ENCODE assay signal across 8 cellular contexts in genomic region chr10:131310054-131310903, GRCh38. TPM values are rescaled to one million over a fixed set of nuclear protein-coding genes. Genes with fewer than 3 reads are reported as not detected.
DNase-seq lines count a peak whose midpoint lies in the region; ATAC-seq and TF ChIP-seq lines count a peak whose summit lies in the region.
"Had no signal": no experiment of that assay in that cellular context is flagged by ENCODE, and none has a peak within 500 bp of the region (broad histone marks: within the 10 kb centered on the region; RNA-seq: fewer than 3 reads in every experiment).

No MANE protein-coding gene starts in this region.

- H2AK5ac ChIP-seq in IMR-90 (ENCODE audit: low read depth, low read length), result no peak overlapping the region

- H3K27me3 ChIP-seq in IMR-90 (ENCODE audit: control insufficient read depth, insufficient read depth, low read length), result no peaks in the 10 kb centered on the region
- no peaks in the 10 kb centered on the region for H3K27me3 ChIP-seq in naive thymus-derived CD4-positive, alpha-beta T cell (ENCODE audit: control insufficient read depth in 2 of 2, insufficient read depth in 2 of 2, low read length in 2 of 2)

- H3K4me3 ChIP-seq in IMR-90 (ENCODE audit: insufficient read depth, low read depth, low read length), result no peak overlapping the region
- no peak overlapping the region for H3K4me3 ChIP-seq in astrocyte of the spinal cord (ENCODE audit: low read depth, low read length)
- H3K4me3 ChIP-seq in naive thymus-derived CD4-positive, alpha-beta T cell (ENCODE audit: low read length), result no peak overlapping the region

- H3K27ac ChIP-seq in IMR-90 (ENCODE audit: insufficient read depth, low read length), result no peak overlapping the region
- H3K27ac ChIP-seq in naive thymus-derived CD4-positive, alpha-beta T cell (ENCODE audit: low read depth, low read length), result no peak overlapping the region

- no peak overlapping the region for H3K23ac ChIP-seq in IMR-90 (ENCODE audit: low read depth, low read length)

- H2AK9ac ChIP-seq in IMR-90 (replicated peaks; ENCODE audit: low read depth, low read length, poor library complexity), result no peak overlapping the region

- no peak overlapping the region for H4K8ac ChIP-seq in IMR-90 (ENCODE audit: low read depth in 2 of 2, low read length in 2 of 2)

- no peak overlapping the region for H3K4ac ChIP-seq in IMR-90 (ENCODE audit: low read depth, low read length)

- H4K20me1 ChIP-seq in IMR-90 (ENCODE audit: insufficient read depth, low read length), result no peaks in the 10 kb centered on the region

- no peaks in the 10 kb centered on the region for H3K36me3 Mint-ChIP-seq in naive thymus-derived CD4-positive, alpha-beta T cell

- BruUV-seq in IMR-90 (replicated peaks; lab: Mats Ljungman, UMichigan), result no TSS peak

- POLR2A ChIA-PET in IMR-90 (lab: Charles Lee; ENCODE audit: unreplicated experiment), result no interaction called here
- POLR2A ChIA-PET in naive thymus-derived CD4-positive, alpha-beta T cell (lab: Charles Lee), result no interaction called here

- H2BK15ac ChIP-seq in IMR-90 (ENCODE audit: low read depth, low read length), result no peak overlapping the region

- H3K79me1 ChIP-seq in IMR-90 (ENCODE audit: low read depth in 1 of 2, low read length in 2 of 2), result no peaks in the 10 kb centered on the region

- H3K9ac ChIP-seq in IMR-90 (ENCODE audit: low read depth, low read length), result no peak overlapping the region

- H3K4me1 ChIP-seq in IMR-90 (ENCODE audit: control insufficient read depth, insufficient read depth, low read length), result no peaks in the 10 kb centered on the region
- H3K4me1 ChIP-seq in naive thymus-derived CD4-positive, alpha-beta T cell (ENCODE audit: control insufficient read depth in 2 of 2, insufficient read depth in 2 of 2, low read length in 2 of 2), result peaks cover 0 to 4% of the 10 kb centered on the region in 2 donors

- H3K27ac Mint-ChIP-seq in naive thymus-derived CD4-positive, alpha-beta T cell, result no peak overlapping the region

- 9% methylated on average over 3 of the region's 13 CpGs; no CpG with 5 or more reads in 1 of the 2 experiments for WGBS in IMR-90 (ENCODE audit: extremely low coverage in 2 of 2, insufficient read length in 1 of 2), 2 experiments

- no peak for TF ChIP-seq RAD21 in IMR-90 (IDR thresholded peaks at IDR 0.05; ENCODE audit: low read length)

- H2BK5ac ChIP-seq in IMR-90 (ENCODE audit: low read depth, low read length, poor library complexity, severe bottlenecking), result no peak overlapping the region

- no peak overlapping the region for H3K56ac ChIP-seq in IMR-90 (ENCODE audit: extremely low read depth, insufficient read depth, low read length)

- no peak overlapping the region for H3K14ac ChIP-seq in IMR-90 (replicated peaks; ENCODE audit: low read depth, low read length)

- dilution Hi-C loops in IMR-90 (cut with HindIII; ENCODE audit: low sequenced_read_pairs, unreplicated experiment), result no loop called here

- peak overlapping the region; percentile 14 to 76 (median 54) for H3K4me3 Mint-ChIP-seq in naive thymus-derived CD4-positive, alpha-beta T cell

- no peaks in the 10 kb centered on the region for H3K36me3 ChIP-seq in IMR-90 (ENCODE audit: control insufficient read depth, insufficient read depth, low read length)
- H3K36me3 ChIP-seq in naive thymus-derived CD4-positive, alpha-beta T cell (ENCODE audit: control insufficient read depth in 2 of 3, insufficient read depth in 3 of 3, low read length in 3 of 3), result no peaks in the 10 kb centered on the region

- no peak overlapping the region for H2BK20ac ChIP-seq in IMR-90 (ENCODE audit: low read depth, low read length)

- no peak overlapping the region for H3K18ac ChIP-seq in IMR-90 (ENCODE audit: low read depth, low read length)

- H3K27me3 Mint-ChIP-seq in naive thymus-derived CD4-positive, alpha-beta T cell, result peaks cover 11 to 64% (median 55%) of the 10 kb centered on the region in 5 donors

- peaks cover 0 to 5% (median 0%) of the 10 kb centered on the region in 11 donors for H3K9me3 Mint-ChIP-seq in naive thymus-derived CD4-positive, alpha-beta T cell

- H2AFZ ChIP-seq in IMR-90 (replicated peaks; ENCODE audit: low read length, poor library complexity), result no peak overlapping the region

- no peak for TF ChIP-seq POLR2A in IMR-90 (IDR thresholded peaks at IDR 0.05; ENCODE audit: low read depth, low read length)

- no peak overlapping the region for H4K5ac ChIP-seq in IMR-90 (ENCODE audit: low read depth, low read length)

- intact Hi-C loops in IMR-90 (cut with micrococcal nuclease) (no loop called here), cardiac septum (cut with DNase I) (no loop called here)
- intact Hi-C loops in naive thymus-derived CD4-positive, alpha-beta T cell (cut with micrococcal nuclease), result loop anchor here in 1 of 2 donors (10.0 kb wide), 1 partner anchor 215 kb away; no protein-coding TSS in a partner anchor

- in situ Hi-C loops in IMR-90 (cut with MboI; ENCODE audit: low sequenced_read_pairs) (no loop called here), astrocyte of the spinal cord (cut with HindIII; ENCODE audit: low sequenced_read_pairs) (no loop called here)

- CTCF ChIA-PET in IMR-90 (lab: Yijun Ruan, JAX), result no interaction called here
- CTCF ChIA-PET in naive thymus-derived CD4-positive, alpha-beta T cell (lab: Charles Lee), result no interaction called here

- 0 out of 2 replicates have a peak, but pooled peaks have one; percentile 13 for TF ChIP-seq CTCF in IMR-90 (conservative IDR thresholded peaks at IDR 0.05; ENCODE audit: low read depth, low read length)
- TF ChIP-seq CTCF in astrocyte of the spinal cord (IDR thresholded peaks at IDR 0.05; ENCODE audit: low read depth, low read length), result peak; percentile 30

- H4K91ac ChIP-seq in IMR-90 (ENCODE audit: insufficient read depth, low read depth, low read length), result no peak overlapping the region

- no peak overlapping the region for H2BK120ac ChIP-seq in IMR-90 (ENCODE audit: low read depth, low read length)

- no peak overlapping the region for H3K4me2 ChIP-seq in IMR-90 (ENCODE audit: low read depth, low read length)

- DNase-seq in DMS114 treated with DMSO at 0.1 percent for 48 hours (lab: John Stamatoyannopoulos, UW; ENCODE audit: unreplicated experiment), result peak; percentile 27
- no peak for DNase-seq in IMR-90
- DNase-seq in astrocyte of the spinal cord (ENCODE audit: low read depth, low spot score), result no peak
- no peak for DNase-seq in naive thymus-derived CD4-positive, alpha-beta T cell
- DNase-seq in DMS 273 treated with DMSO at 0.1 percent for 48 hours (lab: John Stamatoyannopoulos, UW), result no peak
- no peak for DNase-seq in cardiac septum (ENCODE audit: low spot score)

- peaks cover 1 to 16% (median 10%) of the 10 kb centered on the region in 7 donors for H3K4me1 Mint-ChIP-seq in naive thymus-derived CD4-positive, alpha-beta T cell

- no peak for ATAC-seq in IMR-90 (ENCODE audit: low read depth)
- no peak for ATAC-seq in naive thymus-derived CD4-positive, alpha-beta T cell
- no peak for ATAC-seq in HG02798 (IDR thresholded peaks at IDR 0.05; ENCODE audit: poor library complexity, unreplicated experiment)

- H3K9me1 ChIP-seq in IMR-90 (ENCODE audit: insufficient read depth, low read length), result no peaks in the 10 kb centered on the region

- peaks cover 13% of the 10 kb centered on the region for H3K9me3 ChIP-seq in IMR-90 (ENCODE audit: control insufficient read depth, insufficient read depth, low read length)
- H3K9me3 ChIP-seq in naive thymus-derived CD4-positive, alpha-beta T cell (ENCODE audit: control insufficient read depth in 2 of 3, low read length in 3 of 3), result no peaks in the 10 kb centered on the region

TF ChIP-seq in IMR-90, 13 proteins besides CTCF, POLR2A, EP300 and RAD21:
- TF ChIP-seq MAFK (IDR thresholded peaks at IDR 0.05; ENCODE audit: low read depth, low read length) (no peak), BHLHE40 (IDR thresholded peaks at IDR 0.05; ENCODE audit: low read depth, low read length) (no peak), CEBPB (IDR thresholded peaks at IDR 0.05; ENCODE audit: low read depth, low read length) (no peak)

RNA-seq across cellular contexts. Expression of gene TCERG1L, which starts 1.2 kb away (rescaled TPM):
- total RNA-seq in IMR-90 (2012; rRNA removed) (not detected in 2 replicates), cardiac septum (not detected)
- not detected in 2 replicates for polyA plus RNA-seq in IMR-90 (2012; rRNA removed)
- polyA plus RNA-seq in IMR-90 (2012; cell fraction: cytosol; rRNA removed), result not detected in 2 replicates
- polyA plus RNA-seq in IMR-90 (2012; cell fraction: nucleus; rRNA removed; ENCODE audit: low replicate concordance), result not detected in 2 replicates
- total RNA-seq in naive thymus-derived CD4-positive, alpha-beta T cell, result under 1 TPM in 3 of 5 experiments, not detected in 2; 0.11 to 0.42 (median 0.39) TPM
- not detected for polyA plus RNA-seq in naive thymus-derived CD4-positive, alpha-beta T cell
- total RNA-seq: fibroblast of lung had no signal
